Comparison of ENCODE assay signal across 8 cellular contexts in genomic region chr22:21938906-21939305, GRCh38. TPM values are rescaled to one million over a fixed set of nuclear protein-coding genes. Genes with fewer than 3 reads are reported as not detected.
DNase-seq lines count a peak whose midpoint lies in the region; ATAC-seq and TF ChIP-seq lines count a peak whose summit lies in the region.

No MANE protein-coding gene starts in this region.

- H3K4me1 Mint-ChIP-seq in HFFc6 (ENCODE audit: low read depth) = peaks cover 78% of the 10 kb centered on the region
- H3K4me1 Mint-ChIP-seq in activated T-helper 17 cell treated with anti-CD3 and anti-CD28 coated beads, Interleukin-2, amount 50 U/mL, for 72 hours = peaks cover 20% of the 10 kb centered on the region

- DNase-seq in HFFc6 = no peak
- DNase-seq in spleen = peak; percentile 80
- DNase-seq in sciatic nerve (ENCODE audit: low spot score) = no peak

- H3K4me3 Mint-ChIP-seq in HFFc6 = peak overlapping the region; percentile 84
- H3K4me3 Mint-ChIP-seq in activated T-helper 17 cell treated with anti-CD3 and anti-CD28 coated beads, Interleukin-2, amount 50 U/mL, for 72 hours = peak overlapping the region; percentile 84

- peaks cover 0 to 67% (median 9%) of the 10 kb centered on the region in 6 donors for H3K36me3 ChIP-seq in spleen

- no peak for ATAC-seq in activated T-helper 17 cell treated with anti-CD3 and anti-CD28 coated beads, Interleukin-2, amount 50 U/mL, for 72 hours (replicated peaks)
- no peak for ATAC-seq in GM21423 (IDR thresholded peaks at IDR 0.05; ENCODE audit: unreplicated experiment)
- ATAC-seq in GM18907 (IDR thresholded peaks at IDR 0.05; ENCODE audit: unreplicated experiment) = no peak
- ATAC-seq in sciatic nerve = no peak
- ATAC-seq in HG03025 (IDR thresholded peaks at IDR 0.05; ENCODE audit: low FRiP score, unreplicated experiment) = no peak

- H3K9me3 ChIP-seq in spleen = no peaks in the 10 kb centered on the region

- TF ChIP-seq CTCF in HFFc6 (IDR thresholded peaks at IDR 0.05) (no peak), spleen (IDR thresholded peaks at IDR 0.05 in 8 of 11, conservative IDR thresholded peaks at IDR 0.05 in 3 of 11) (no peak)

- 56 to 71% (median 67%) methylated on average over 8 to 11 of the region's 11 CpGs for WGBS in spleen, 5 donors

- H3K36me3 Mint-ChIP-seq in HFFc6 (ENCODE audit: low read depth) = peaks cover 25% of the 10 kb centered on the region
- peaks cover 10% of the 10 kb centered on the region for H3K36me3 Mint-ChIP-seq in activated T-helper 17 cell treated with anti-CD3 and anti-CD28 coated beads, Interleukin-2, amount 50 U/mL, for 72 hours (ENCODE audit: low read depth)

- H3K27ac ChIP-seq in layer of hippocampus (ENCODE audit: low read depth, low read length) = peak overlapping the region; percentile 98
- H3K27ac ChIP-seq in spleen = peak overlapping the region; percentile 80 to 95 (median 90)

- no peaks in the 10 kb centered on the region; the same call in none of the 2 replicates for H3K27me3 Mint-ChIP-seq in HFFc6 (ENCODE audit: insufficient read depth)
- H3K27me3 Mint-ChIP-seq in activated T-helper 17 cell treated with anti-CD3 and anti-CD28 coated beads, Interleukin-2, amount 50 U/mL, for 72 hours = no peaks in the 10 kb centered on the region

- no peaks in the 10 kb centered on the region for H3K9me3 Mint-ChIP-seq in HFFc6
- no peaks in the 10 kb centered on the region for H3K9me3 Mint-ChIP-seq in activated T-helper 17 cell treated with anti-CD3 and anti-CD28 coated beads, Interleukin-2, amount 50 U/mL, for 72 hours

- H3K27me3 ChIP-seq in layer of hippocampus (ENCODE audit: control insufficient read depth, insufficient read depth, low read length) = no peaks in the 10 kb centered on the region
- no peaks in the 10 kb centered on the region for H3K27me3 ChIP-seq in spleen (replicated peaks in 1 of 7)

- peak overlapping the region; percentile 99 for H3K27ac Mint-ChIP-seq in HFFc6
- H3K27ac Mint-ChIP-seq in activated T-helper 17 cell treated with anti-CD3 and anti-CD28 coated beads, Interleukin-2, amount 50 U/mL, for 72 hours = peak overlapping the region; percentile 87

- intact Hi-C loops in spleen (cut with DNase I; ENCODE audit: low total_unique reads) (loop anchor here (5.0 kb wide), 1 partner anchor 227 kb away; no protein-coding TSS in a partner anchor), sciatic nerve (cut with DNase I) (no loop called here)

- peaks cover 52 to 98% (median 90%) of the 10 kb centered on the region in 6 donors for H3K4me1 ChIP-seq in spleen

- H3K4me3 ChIP-seq in spleen = peak overlapping the region in 5 of 8 donors; percentile 28 to 72 (median 51)

- TF ChIP-seq POLR2A in spleen (IDR thresholded peaks at IDR 0.05) = no peak

RNA-seq across cellular contexts. Expression of gene PPM1F, which starts 13.7 kb away (rescaled TPM):
- total RNA-seq in HFFc6 (2021; fragmentation: NEBNext Ultra II Directional; extraction: Animal tissue kit (Norgen Biotek cat#: 25700)) = 10 to 100 TPM; 56.1 to 65.3 (median 60.6) TPM
- 10 to 100 TPM; 17.3 to 20.3 TPM for total RNA-seq in activated T-helper 17 cell treated with anti-CD3 and anti-CD28 coated beads, Interleukin-2, amount 50 U/mL, for 72 hours
- total RNA-seq in spleen (100 to 1,000 TPM in 1 of 7 donors, 10 to 100 TPM in 6; 63.4 to 103 (median 87.8) TPM), sciatic nerve (95.5 TPM)
- polyA plus RNA-seq in spleen = 10 to 100 TPM; 13.6 to 37.2 (median 14.0) TPM

RNA-seq across cellular contexts. Expression of gene TOP3B, which starts 43.7 kb away (rescaled TPM):
- 10 to 100 TPM; 13.8 to 17.1 (median 15.2) TPM for total RNA-seq in HFFc6 (2021; fragmentation: NEBNext Ultra II Directional; extraction: Animal tissue kit (Norgen Biotek cat#: 25700))
- total RNA-seq in activated T-helper 17 cell treated with anti-CD3 and anti-CD28 coated beads, Interleukin-2, amount 50 U/mL, for 72 hours = 10 to 100 TPM; 34.6 to 42.3 TPM
- total RNA-seq in spleen (10 to 100 TPM; 44.8 to 66.4 (median 55.4) TPM), sciatic nerve (37.0 TPM)
- 10 to 100 TPM; 12.6 to 23.5 (median 19.5) TPM for polyA plus RNA-seq in spleen
